ENCODE assay signal across 16 cellular contexts in genomic region chr19:43773725-43774102, GRCh38. TPM values are rescaled to one million over a fixed set of nuclear protein-coding genes. Genes with fewer than 3 reads are reported as not detected.
DNase-seq lines count a peak whose midpoint lies in the region; ATAC-seq and TF ChIP-seq lines count a peak whose summit lies in the region.
"Had no signal": no experiment of that assay in that cellular context is flagged by ENCODE, and none has a peak within 500 bp of the region (broad histone marks: within the 10 kb centered on the region; RNA-seq: fewer than 3 reads in every experiment).

No MANE protein-coding gene starts in this region.

- H3K9me3 ChIP-seq in iPS DF 6.9 (ENCODE audit: control insufficient read depth, insufficient read depth, low read length), result no peaks in the 10 kb centered on the region
- H3K9me3 ChIP-seq in stomach, result no peaks in the 10 kb centered on the region
- H3K9me3 ChIP-seq: breast epithelium, pancreas had no signal

- WGBS in iPS DF 6.9 (ENCODE audit: insufficient coverage, insufficient read length), result no CpG with 5 or more reads among the region's 5 CpGs
- WGBS in stomach, 5 donors, result 52 to 67% (median 65%) methylated on average over 5 of the region's 5 CpGs

- H3K4me3 ChIP-seq in iPS DF 6.9 (ENCODE audit: low read length), result peak overlapping the region; percentile 19; the same call in 1 of the 2 replicates
- H3K4me3 ChIP-seq in stomach, result peak overlapping the region in 1 of 4 donors; percentile 37

- no peaks in the 10 kb centered on the region for H3K36me3 ChIP-seq in iPS DF 6.9 (ENCODE audit: control insufficient read depth, insufficient read depth, low read length)
- H3K36me3 ChIP-seq in stomach, result peaks cover 0 to 45% (median 15%) of the 10 kb centered on the region in 4 donors
- H3K36me3 ChIP-seq: breast epithelium, pancreas had no signal

- H3K27ac ChIP-seq in iPS DF 6.9 (ENCODE audit: low read length), result no peak overlapping the region
- peak overlapping the region in 3 of 5 donors; percentile 7 to 64 (median 58) for H3K27ac ChIP-seq in stomach
- H3K27ac ChIP-seq: foreskin keratinocyte, pancreas had no signal

- TF ChIP-seq EP300 in stomach (IDR thresholded peaks at IDR 0.05), result no peak

- no peak for ATAC-seq in HG03097 (IDR thresholded peaks at IDR 0.05; ENCODE audit: low FRiP score, unreplicated experiment)
- ATAC-seq in HG03457 (IDR thresholded peaks at IDR 0.05; ENCODE audit: unreplicated experiment), result no peak

- H3K4me3 Mint-ChIP-seq in activated CD4-positive, alpha-beta memory T cell treated with anti-CD3 and anti-CD28 coated beads for 36 hours, result no peak overlapping the region
- H3K4me3 Mint-ChIP-seq in activated CD4-positive, alpha-beta memory T cell treated with anti-CD3 and anti-CD28 coated beads, Interleukin-2, amount 10 ng/mL, durations not matched to agents 7 days and 5 days, result no peak overlapping the region
- H3K4me3 Mint-ChIP-seq: CD4-positive, alpha-beta memory T cell had no signal

- no peaks in the 10 kb centered on the region for H3K9me3 Mint-ChIP-seq in activated CD4-positive, alpha-beta memory T cell treated with anti-CD3 and anti-CD28 coated beads for 36 hours
- no peaks in the 10 kb centered on the region for H3K9me3 Mint-ChIP-seq in activated CD4-positive, alpha-beta memory T cell treated with anti-CD3 and anti-CD28 coated beads, Interleukin-2, amount 10 ng/mL, durations not matched to agents 7 days and 5 days
- H3K9me3 Mint-ChIP-seq: CD4-positive, alpha-beta memory T cell had no signal

- H3K4me1 ChIP-seq in iPS DF 6.9 (ENCODE audit: control insufficient read depth, insufficient read depth, low read length) (peaks cover 1% of the 10 kb centered on the region; the same call in 1 of the 2 replicates), stomach (peaks cover 29 to 66% (median 47%) of the 10 kb centered on the region in 4 donors)
- H3K4me1 ChIP-seq: foreskin keratinocyte had no signal

- POLR2A ChIA-PET in activated CD4-positive, alpha-beta memory T cell treated with anti-CD3 and anti-CD28 coated beads for 36 hours (lab: Charles Lee), result no interaction called here
- POLR2A ChIA-PET in activated CD4-positive, alpha-beta memory T cell treated with anti-CD3 and anti-CD28 coated beads, Interleukin-2, amount 10 ng/mL, durations not matched to agents 7 days and 5 days (lab: Charles Lee), result no interaction called here

- H3K27me3 Mint-ChIP-seq in activated CD4-positive, alpha-beta memory T cell treated with anti-CD3 and anti-CD28 coated beads for 36 hours, result no peaks in the 10 kb centered on the region
- no peaks in the 10 kb centered on the region for H3K27me3 Mint-ChIP-seq in activated CD4-positive, alpha-beta memory T cell treated with anti-CD3 and anti-CD28 coated beads, Interleukin-2, amount 10 ng/mL, durations not matched to agents 7 days and 5 days
- H3K27me3 Mint-ChIP-seq: CD4-positive, alpha-beta memory T cell had no signal

- H3K4me1 Mint-ChIP-seq in activated CD4-positive, alpha-beta memory T cell treated with anti-CD3 and anti-CD28 coated beads for 36 hours (ENCODE audit: low read depth), result peaks cover 59% of the 10 kb centered on the region
- H3K4me1 Mint-ChIP-seq in activated CD4-positive, alpha-beta memory T cell treated with anti-CD3 and anti-CD28 coated beads, Interleukin-2, amount 10 ng/mL, durations not matched to agents 7 days and 5 days, result peaks cover 43% of the 10 kb centered on the region

- H3K36me3 Mint-ChIP-seq in activated CD4-positive, alpha-beta memory T cell treated with anti-CD3 and anti-CD28 coated beads for 36 hours, result peaks cover 76% of the 10 kb centered on the region
- H3K36me3 Mint-ChIP-seq in activated CD4-positive, alpha-beta memory T cell treated with anti-CD3 and anti-CD28 coated beads, Interleukin-2, amount 10 ng/mL, durations not matched to agents 7 days and 5 days (ENCODE audit: low read depth), result peaks cover 76% of the 10 kb centered on the region

- intact Hi-C loops in activated CD4-positive, alpha-beta memory T cell treated with anti-CD3 and anti-CD28 coated beads for 36 hours (cut with micrococcal nuclease), result no loop called here
- intact Hi-C loops in stomach (cut with DNase I; ENCODE audit: low total_unique reads), result no loop called here

- TF ChIP-seq CTCF in stomach (IDR thresholded peaks at IDR 0.05), result no peak

- H3K27ac Mint-ChIP-seq in activated CD4-positive, alpha-beta memory T cell treated with anti-CD3 and anti-CD28 coated beads for 36 hours, result peak overlapping the region; percentile 25
- H3K27ac Mint-ChIP-seq in activated CD4-positive, alpha-beta memory T cell treated with anti-CD3 and anti-CD28 coated beads, Interleukin-2, amount 10 ng/mL, durations not matched to agents 7 days and 5 days, result no peak overlapping the region

- no peak for DNase-seq in activated CD4-positive, alpha-beta memory T cell treated with anti-CD3 and anti-CD28 coated beads for 36 hours
- no peak for DNase-seq in activated CD4-positive, alpha-beta memory T cell treated with anti-CD3 and anti-CD28 coated beads, Interleukin-2, amount 10 ng/mL, durations not matched to agents 7 days and 5 days
- DNase-seq in iPS DF 6.9 (ENCODE audit: low read depth, low spot score), result no peak
- DNase-seq in stomach, result no peak
- DNase-seq: activated naive CD4-positive, alpha-beta T cell treated with Interleukin-2 at 50 U/mL for 16 hours; CD4-positive, alpha-beta memory T cell; effector memory CD4-positive, alpha-beta T cell; NCI-H1417; NCI-H226 had no signal

- H3K27me3 ChIP-seq in iPS DF 6.9 (ENCODE audit: control insufficient read depth, insufficient read depth, low read length), result peaks cover 11% of the 10 kb centered on the region; the same call in 1 of the 2 replicates
- H3K27me3 ChIP-seq in stomach, result peaks cover 0 to 17% (median 0%) of the 10 kb centered on the region in 3 donors
- H3K27me3 ChIP-seq: breast epithelium, pancreas had no signal

- CTCF ChIA-PET in activated CD4-positive, alpha-beta memory T cell treated with anti-CD3 and anti-CD28 coated beads for 36 hours (lab: Charles Lee), result no interaction called here
- CTCF ChIA-PET in activated CD4-positive, alpha-beta memory T cell treated with anti-CD3 and anti-CD28 coated beads, Interleukin-2, amount 10 ng/mL, durations not matched to agents 7 days and 5 days (lab: Charles Lee), result no interaction called here

- no peak for TF ChIP-seq POLR2A in stomach (IDR thresholded peaks at IDR 0.05)

RNA-seq across cellular contexts. Expression of gene KCNN4, which starts 7.1 kb away (rescaled TPM):
- total RNA-seq in activated CD4-positive, alpha-beta memory T cell treated with anti-CD3 and anti-CD28 coated beads for 36 hours, result 100 to 1,000 TPM; 120 to 130 TPM
- total RNA-seq in activated CD4-positive, alpha-beta memory T cell treated with anti-CD3 and anti-CD28 coated beads, Interleukin-2, amount 10 ng/mL, durations not matched to agents 7 days and 5 days, result 10 to 100 TPM; 71.7 to 72.3 TPM
- 100 to 1,000 TPM in 1 of 5 donors, 10 to 100 TPM in 3, 1 to 10 TPM in 1; 3.1 to 222 (median 32.7) TPM for total RNA-seq in stomach
- polyA plus RNA-seq in stomach, result 10 to 100 TPM in 1 of 3 donors, 1 to 10 TPM in 2; 7.6 to 22.4 (median 8.6) TPM

RNA-seq across cellular contexts. Expression of gene SMG9, which starts 19.0 kb away (rescaled TPM):
- 10 to 100 TPM; 58.2 to 58.3 TPM for total RNA-seq in activated CD4-positive, alpha-beta memory T cell treated with anti-CD3 and anti-CD28 coated beads for 36 hours
- total RNA-seq in activated CD4-positive, alpha-beta memory T cell treated with anti-CD3 and anti-CD28 coated beads, Interleukin-2, amount 10 ng/mL, durations not matched to agents 7 days and 5 days, result 10 to 100 TPM; 58.1 to 64.6 TPM
- total RNA-seq in stomach, result 10 to 100 TPM in 3 of 5 donors, 1 to 10 TPM in 2; 3.5 to 59.4 (median 11.3) TPM
- 10 to 100 TPM; 11.8 to 27.9 (median 22.1) TPM for polyA plus RNA-seq in stomach

RNA-seq across cellular contexts. Expression of gene LYPD5, which starts 28.5 kb away (rescaled TPM):
- 1 to 10 TPM in 1 of 2 experiments, under 1 TPM in 1; 0.62 to 1.2 TPM for total RNA-seq in activated CD4-positive, alpha-beta memory T cell treated with anti-CD3 and anti-CD28 coated beads for 36 hours
- total RNA-seq in activated CD4-positive, alpha-beta memory T cell treated with anti-CD3 and anti-CD28 coated beads, Interleukin-2, amount 10 ng/mL, durations not matched to agents 7 days and 5 days, result under 1 TPM; 0.70 to 0.71 TPM
- total RNA-seq in stomach, result under 1 TPM in 1 of 5 donors, not detected in 4; 0.43 TPM
- polyA plus RNA-seq in stomach, result 1 to 10 TPM in 2 of 3 donors, under 1 TPM in 1; 0.61 to 3.9 (median 2.6) TPM

RNA-seq across cellular contexts. Expression of gene ZNF283, which starts 53.4 kb away (rescaled TPM):
- 1 to 10 TPM; 5.2 to 8.1 TPM for total RNA-seq in activated CD4-positive, alpha-beta memory T cell treated with anti-CD3 and anti-CD28 coated beads for 36 hours
- 1 to 10 TPM; 6.5 to 6.8 TPM for total RNA-seq in activated CD4-positive, alpha-beta memory T cell treated with anti-CD3 and anti-CD28 coated beads, Interleukin-2, amount 10 ng/mL, durations not matched to agents 7 days and 5 days
- total RNA-seq in stomach, result 10 to 100 TPM in 2 of 5 donors, 1 to 10 TPM in 2, not detected in 1; 4.2 to 46.6 (median 7.8) TPM
- 1 to 10 TPM in 2 of 3 donors, under 1 TPM in 1; 0.61 to 2.2 (median 1.3) TPM for polyA plus RNA-seq in stomach

RNA-seq across cellular contexts. Expression of gene IRGC, which starts 57.8 kb away (rescaled TPM):
- total RNA-seq in activated CD4-positive, alpha-beta memory T cell treated with anti-CD3 and anti-CD28 coated beads for 36 hours, result not detected
- not detected for total RNA-seq in activated CD4-positive, alpha-beta memory T cell treated with anti-CD3 and anti-CD28 coated beads, Interleukin-2, amount 10 ng/mL, durations not matched to agents 7 days and 5 days
- not detected for total RNA-seq in stomach
- not detected for polyA plus RNA-seq in stomach
- total RNA-seq: breast epithelium; CD4-positive, alpha-beta memory T cell; foreskin keratinocyte; pancreas; subcutaneous adipose tissue had no signal
- polyA plus RNA-seq: CD4-positive, alpha-beta memory T cell; foreskin keratinocyte; keratinocyte; pancreas had no signal
